Comparison of ENCODE assay signal across 9 cellular contexts in genomic region chrX:101619336-101619735, GRCh38. TPM values are rescaled to one million over a fixed set of nuclear protein-coding genes. Genes with fewer than 3 reads are reported as not detected.
A peak's percentile ranks its signal among the peaks of the same experiment; 100 is the strongest.
DNase-seq lines count a peak whose midpoint lies in the region; ATAC-seq and TF ChIP-seq lines count a peak whose summit lies in the region.
"Had no signal": no experiment of that assay in that cellular context is flagged by ENCODE, and none has a peak within 500 bp of the region (broad histone marks: within the 10 kb centered on the region; RNA-seq: fewer than 3 reads in every experiment).

No MANE protein-coding gene starts in this region.

- H3K27me3 ChIP-seq in HCT116 (ENCODE audit: insufficient read depth, low read length) (no peaks in the 10 kb centered on the region), osteoblast (ENCODE audit: insufficient read depth, low read length) (no peaks in the 10 kb centered on the region)
- H3K27me3 ChIP-seq: heart left ventricle had no signal

- H3K79me2 ChIP-seq in HCT116 (ENCODE audit: insufficient read depth, low read length) (peaks cover 19% of the 10 kb centered on the region; the same call in 1 of the 2 replicates), osteoblast (ENCODE audit: insufficient read depth, low read length) (peaks cover 26% of the 10 kb centered on the region)

- no peak for ATAC-seq in HCT116
- ATAC-seq in HG02981 (IDR thresholded peaks at IDR 0.05; ENCODE audit: unreplicated experiment) = no peak
- ATAC-seq: heart left ventricle had no signal

- TF ChIP-seq POLR2A in HCT116 (IDR thresholded peaks at IDR 0.05; ENCODE audit: borderline replicate concordance, extremely low read depth, insufficient read depth, insufficient read length) = no peak

- no peak overlapping the region for H3K27ac ChIP-seq in HCT116 (ENCODE audit: low read depth, low read length)
- H3K27ac ChIP-seq in osteoblast (ENCODE audit: low read depth, low read length) = no peak overlapping the region
- H3K27ac ChIP-seq: heart left ventricle had no signal

- no peak overlapping the region for H3K9ac ChIP-seq in HCT116 (ENCODE audit: low read length)

- peaks cover 13 to 33% of the 10 kb centered on the region in 2 experiments; a peak in 3 of 4 replicates for H3K4me1 ChIP-seq in HCT116 (ENCODE audit: control insufficient read depth in 1 of 2, insufficient read depth in 2 of 2, low read length in 2 of 2)
- peaks cover 3% of the 10 kb centered on the region for H3K4me1 ChIP-seq in osteoblast (ENCODE audit: insufficient read depth, low read length)

- no peaks in the 10 kb centered on the region for H3K27me3 Mint-ChIP-seq in chondrocyte (ENCODE audit: low read depth)

- TF ChIP-seq CTCF in HCT116 (IDR thresholded peaks at IDR 0.05 in 2 of 3, conservative IDR thresholded peaks at IDR 0.05 in 1 of 3; ENCODE audit: borderline replicate concordance in 1 of 3, insufficient read depth in 1 of 3, low read depth in 2 of 3, low read length in 2 of 3) (no peak), choroid plexus epithelial cell (conservative IDR thresholded peaks at IDR 0.05; ENCODE audit: low read depth, low read length) (no peak), osteoblast (IDR thresholded peaks at IDR 0.05; ENCODE audit: extremely low read depth, low read depth, low read length) (no peak), chondrocyte (IDR thresholded peaks at IDR 0.05) (no peak)

- no peak for TF ChIP-seq RAD21 in HCT116 (IDR thresholded peaks at IDR 0.05; ENCODE audit: low read depth)

- no peak overlapping the region for H3K4me3 ChIP-seq in HCT116 (replicated peaks in 1 of 2; ENCODE audit: low read depth in 1 of 2, low read length in 2 of 2)
- no peak overlapping the region for H3K4me3 ChIP-seq in choroid plexus epithelial cell (ENCODE audit: low read depth, low read length)
- no peak overlapping the region for H3K4me3 ChIP-seq in osteoblast (ENCODE audit: insufficient read depth, low read length)
- H3K4me3 ChIP-seq: heart left ventricle had no signal

- no peak overlapping the region for H3K4me3 Mint-ChIP-seq in chondrocyte (ENCODE audit: unreplicated experiment)

- H3K27ac Mint-ChIP-seq in chondrocyte (ENCODE audit: unreplicated experiment) = no peak overlapping the region

- POLR2A ChIA-PET in HCT116 (lab: Charles Lee) = no interaction called here

- H3K9me3 ChIP-seq in HCT116 (ENCODE audit: control insufficient read depth in 1 of 2, insufficient read depth in 1 of 2, low read depth in 1 of 2, low read length in 2 of 2) = no peaks in the 10 kb centered on the region
- H3K9me3 ChIP-seq in osteoblast (ENCODE audit: low read depth, low read length) = no peaks in the 10 kb centered on the region
- H3K9me3 ChIP-seq: heart left ventricle had no signal

- peaks cover 10% of the 10 kb centered on the region for H3K36me3 Mint-ChIP-seq in chondrocyte (ENCODE audit: low read depth)

- H4K20me1 ChIP-seq in HCT116 (ENCODE audit: insufficient read depth) (no peaks in the 10 kb centered on the region), osteoblast (ENCODE audit: insufficient read depth, low read length) (peaks cover 7% of the 10 kb centered on the region)

- BruUV-seq in HCT116 (replicated peaks; lab: Mats Ljungman, UMichigan) = no TSS peak

- peak overlapping the region; percentile 40 for H3K4me2 ChIP-seq in HCT116 (ENCODE audit: low read length)
- H3K4me2 ChIP-seq in osteoblast (ENCODE audit: insufficient read depth, low read length) = no peak overlapping the region

- DNase-seq in DMS53 treated with DMSO at 0.1 percent for 48 hours (lab: John Stamatoyannopoulos, UW; ENCODE audit: unreplicated experiment) (peak; percentile 74), HCT116 (ENCODE audit: low read depth, low spot score) (no peak), NCI-H345 treated with DMSO at 0.1 percent for 48 hours (lab: John Stamatoyannopoulos, UW; ENCODE audit: unreplicated experiment) (peak; percentile 57), choroid plexus epithelial cell (ENCODE audit: low read depth) (peak; percentile 18), osteoblast (ENCODE audit: insufficient read length, low spot score, missing footprints) (no peak), NCI-H1694 treated with DMSO at 0.1 percent for 48 hours (lab: John Stamatoyannopoulos, UW) (no peak), chondrocyte (ENCODE audit: low spot score) (no peak)

- H3K36me3 ChIP-seq in HCT116 (ENCODE audit: control insufficient read depth in 1 of 2, insufficient read depth in 2 of 2, low read length in 2 of 2) (no peaks in the 10 kb centered on the region), osteoblast (ENCODE audit: insufficient read depth, low read length) (no peaks in the 10 kb centered on the region)
- H3K36me3 ChIP-seq: heart left ventricle had no signal

- H2AFZ ChIP-seq in HCT116 (ENCODE audit: low read depth, low read length, poor library complexity, severe bottlenecking) (no peak overlapping the region), osteoblast (ENCODE audit: low read length) (no peak overlapping the region)

- RAD21 ChIA-PET in HCT116 (lab: Charles Lee; ENCODE audit: low non-redundant PET in 1 of 2, low total read pairs in 2 of 2, uncharacterized antibody in 2 of 2, unreplicated experiment in 2 of 2) = no interaction called here

- no peaks in the 10 kb centered on the region for H3K9me2 ChIP-seq in HCT116 (ENCODE audit: insufficient read depth)

- CTCF ChIA-PET in HCT116 (lab: Charles Lee) = no interaction called here

- peaks cover 31% of the 10 kb centered on the region for H3K4me1 Mint-ChIP-seq in chondrocyte (ENCODE audit: low read depth)

- H3K9me3 Mint-ChIP-seq in chondrocyte (ENCODE audit: low read depth) = no peaks in the 10 kb centered on the region

- intact Hi-C loops in HCT116 (cut with micrococcal nuclease) = no loop called here

TF ChIP-seq in HCT116, 20 proteins besides CTCF, POLR2A, EP300 and RAD21:
- no peak for TF ChIP-seq ZNF274 (IDR thresholded peaks at IDR 0.05; ENCODE audit: low read depth, low read length)

RNA-seq across cellular contexts. Expression of gene ARMCX6, which starts 1.5 kb away (rescaled TPM):
- total RNA-seq in HCT116 (2021; ENCODE audit: unreplicated experiment) = 32.2 TPM
- 17.8 and 21.1 TPM in 2 replicates for polyA plus RNA-seq in HCT116 (2012)
- 31.8 and 35.1 TPM in 2 replicates for total RNA-seq in osteoblast
- 91.5 to 103 TPM (median 98.5 TPM) in 3 replicates for total RNA-seq in chondrocyte

RNA-seq across cellular contexts. Expression of gene ARMCX3, which starts 3.6 kb away (rescaled TPM):
- 16.8 TPM for total RNA-seq in HCT116 (2021; ENCODE audit: unreplicated experiment)
- 14.0 and 15.8 TPM in 2 replicates for polyA plus RNA-seq in HCT116 (2012)
- total RNA-seq in osteoblast = 73.5 and 79.3 TPM in 2 replicates
- 114 to 155 TPM (median 123 TPM) in 3 replicates for total RNA-seq in chondrocyte

RNA-seq across cellular contexts. Expression of gene ARMCX2, which starts 40.3 kb away (rescaled TPM):
- total RNA-seq in HCT116 (2021; ENCODE audit: unreplicated experiment) (0.17 TPM), osteoblast (87.2 and 89.6 TPM in 2 replicates), chondrocyte (144 to 193 TPM (median 146 TPM) in 3 replicates)
- not detected in 2 replicates for polyA plus RNA-seq in HCT116 (2012)

Comparison
In these comparisons a context has a peak if more than half of its experiments do, and no peak if none do; other contexts are left out.
1. DNase-seq: peak in DMS53 treated with DMSO at 0.1 percent for 48 hours (single experiment), NCI-H345 treated with DMSO at 0.1 percent for 48 hours (single experiment) and choroid plexus epithelial cell (single experiment); none in HCT116 (single experiment), osteoblast (single experiment), NCI-H1694 treated with DMSO at 0.1 percent for 48 hours (single experiment) and chondrocyte (single experiment).
2. RNA of gene ARMCX2, which starts 40.3 kb away (total RNA-seq): 144 to 193 TPM in chondrocyte and 87.2 to 89.6 TPM in osteoblast; 0.17 TPM in HCT116 (single experiment); every median in the first group is over 10 times any median in the second.